ENCODE assay signal across 8 cellular contexts in genomic region chr10:91797077-91797690, GRCh38. TPM values are rescaled to one million over a fixed set of nuclear protein-coding genes. Genes with fewer than 3 reads are reported as not detected.
A peak's percentile ranks its signal among the peaks of the same experiment; 100 is the strongest.
DNase-seq lines count a peak whose midpoint lies in the region; ATAC-seq, FAIRE-seq and TF ChIP-seq lines count a peak whose summit lies in the region.

No MANE protein-coding gene starts in this region.

- H3K9ac ChIP-seq in adipocyte (ENCODE audit: low read length), result peak overlapping the region; percentile 90

- no peak for ATAC-seq in activated CD8-positive, alpha-beta memory T cell treated with anti-CD3 and anti-CD28 coated beads, Interleukin-2, amount 10 ng/mL, durations not matched to agents 7 days and 5 days
- no peak for ATAC-seq in left lung

- no peaks in the 10 kb centered on the region for H3K27me3 ChIP-seq in adipocyte (replicated peaks; ENCODE audit: control insufficient read depth, insufficient read depth, low read length)
- no peaks in the 10 kb centered on the region for H3K27me3 ChIP-seq in left lung
- no peaks in the 10 kb centered on the region for H3K27me3 ChIP-seq in thymus (ENCODE audit: control insufficient read depth, insufficient read depth)

- peaks cover 24% of the 10 kb centered on the region for H3K4me1 ChIP-seq in adipocyte (ENCODE audit: control insufficient read depth, insufficient read depth, low read length)
- H3K4me1 ChIP-seq in left lung, result peaks cover 10 to 50% of the 10 kb centered on the region in 2 donors
- peaks cover 13% of the 10 kb centered on the region for H3K4me1 ChIP-seq in thymus (ENCODE audit: control insufficient read depth, insufficient read depth, low read length)

- peak overlapping the region; percentile 100 for H3K27ac Mint-ChIP-seq in activated CD8-positive, alpha-beta memory T cell treated with anti-CD3 and anti-CD28 coated beads, Interleukin-2, amount 10 ng/mL, durations not matched to agents 7 days and 5 days

- no peaks in the 10 kb centered on the region for H3K9me3 Mint-ChIP-seq in activated CD8-positive, alpha-beta memory T cell treated with anti-CD3 and anti-CD28 coated beads, Interleukin-2, amount 10 ng/mL, durations not matched to agents 7 days and 5 days (ENCODE audit: low read depth)

- peaks cover 6% of the 10 kb centered on the region for H3K27me3 Mint-ChIP-seq in activated CD8-positive, alpha-beta memory T cell treated with anti-CD3 and anti-CD28 coated beads, Interleukin-2, amount 10 ng/mL, durations not matched to agents 7 days and 5 days

- no peak for DNase-seq in activated CD8-positive, alpha-beta memory T cell treated with anti-CD3 and anti-CD28 coated beads, Interleukin-2, amount 10 ng/mL, durations not matched to agents 7 days and 5 days
- DNase-seq in activated CD8-positive, alpha-beta memory T cell treated with anti-CD3 and anti-CD28 coated beads, Interleukin-2, amount 50 U/mL, for 48 hours, result no peak
- no peak for DNase-seq in adipocyte (ENCODE audit: low read depth)
- DNase-seq in left lung, result no peak
- DNase-seq in NCI-H2107 (lab: John Stamatoyannopoulos, UW), result no peak
- DNase-seq in NCI-H128 (lab: John Stamatoyannopoulos, UW; ENCODE audit: unreplicated experiment), result no peak
- no peak for DNase-seq in urothelium cell line (ENCODE audit: low spot score)

- TF ChIP-seq CTCF in left lung (IDR thresholded peaks at IDR 0.05), result no peak

- H3K4me3 ChIP-seq in adipocyte (ENCODE audit: low read length) (peak overlapping the region; percentile 97), left lung (peak overlapping the region; percentile 76 to 96), thymus (ENCODE audit: low read length) (peak overlapping the region; percentile 99)

- peak overlapping the region; percentile 92 for H3K4me3 Mint-ChIP-seq in activated CD8-positive, alpha-beta memory T cell treated with anti-CD3 and anti-CD28 coated beads, Interleukin-2, amount 10 ng/mL, durations not matched to agents 7 days and 5 days

- FAIRE-seq in urothelium cell line (lab: Jason Lieb, UNC), result no peak

- CTCF ChIA-PET in activated CD8-positive, alpha-beta memory T cell treated with anti-CD3 and anti-CD28 coated beads, Interleukin-2, amount 10 ng/mL, durations not matched to agents 7 days and 5 days (lab: Charles Lee), result interaction anchor here (1.0 to 2.4 kb wide), 7 partner anchors 16 to 126 kb away, joined by 3 to 9 read pairs (median 4); partner anchors contain the start of genes BTAF1 and FGFBP3

- H3K36me3 ChIP-seq in adipocyte (ENCODE audit: control insufficient read depth, insufficient read depth, low read length, severe bottlenecking), result no peaks in the 10 kb centered on the region
- H3K36me3 ChIP-seq in left lung, result peaks cover 0 to 5% of the 10 kb centered on the region in 2 donors
- H3K36me3 ChIP-seq in thymus (ENCODE audit: control insufficient read depth, insufficient read depth), result no peaks in the 10 kb centered on the region

- peak overlapping the region; percentile 97 to 98 for H3K27ac ChIP-seq in left lung
- peak overlapping the region; percentile 92 for H3K27ac ChIP-seq in thymus (ENCODE audit: low read depth)

- intact Hi-C loops in left lung (cut with DNase I), result no loop called here

- peaks cover 45% of the 10 kb centered on the region for H3K4me1 Mint-ChIP-seq in activated CD8-positive, alpha-beta memory T cell treated with anti-CD3 and anti-CD28 coated beads, Interleukin-2, amount 10 ng/mL, durations not matched to agents 7 days and 5 days

- H3K36me3 Mint-ChIP-seq in activated CD8-positive, alpha-beta memory T cell treated with anti-CD3 and anti-CD28 coated beads, Interleukin-2, amount 10 ng/mL, durations not matched to agents 7 days and 5 days, result peaks cover 26% of the 10 kb centered on the region

- no peaks in the 10 kb centered on the region for H3K9me3 ChIP-seq in adipocyte (ENCODE audit: control insufficient read depth, low read length)
- no peaks in the 10 kb centered on the region for H3K9me3 ChIP-seq in left lung
- no peaks in the 10 kb centered on the region for H3K9me3 ChIP-seq in thymus (ENCODE audit: control insufficient read depth)

- 76% methylated on average over 3 of the region's 3 CpGs for WGBS in thymus

RNA-seq across cellular contexts. Expression of gene TNKS2, which starts 1.0 kb away (rescaled TPM):
- total RNA-seq in activated CD8-positive, alpha-beta memory T cell treated with anti-CD3 and anti-CD28 coated beads, Interleukin-2, amount 10 ng/mL, durations not matched to agents 7 days and 5 days, result 10 to 100 TPM; 26.6 to 27.1 TPM
- 10 to 100 TPM; 37.1 to 37.6 TPM for total RNA-seq in left lung
- 27.7 TPM for polyA plus RNA-seq in thymus
